Comparison of ENCODE assay signal across 9 cellular contexts in genomic region chr13:20703785-20704458, GRCh38. TPM values are rescaled to one million over a fixed set of nuclear protein-coding genes. Genes with fewer than 3 reads are reported as not detected.
DNase-seq lines count a peak whose midpoint lies in the region; ATAC-seq and TF ChIP-seq lines count a peak whose summit lies in the region.
"Had no signal": no experiment of that assay in that cellular context is flagged by ENCODE, and none has a peak within 500 bp of the region (broad histone marks: within the 10 kb centered on the region; RNA-seq: fewer than 3 reads in every experiment).

No MANE protein-coding gene starts in this region.

- H3K27me3 Mint-ChIP-seq in activated CD4-positive, alpha-beta T cell treated with anti-CD3 and anti-CD28 coated beads, Interleukin-2, amount 10 ng/mL, durations not matched to agents 7 days and 5 days, result peaks cover 36% of the 10 kb centered on the region

- intact Hi-C loops in dorsolateral prefrontal cortex (cut with DNase I), result loop anchor here (2.0 to 10.0 kb wide), 4 partner anchors 137 to 209 kb away; partner anchors contain the start of genes CRYL1 (in 2 of the 2) and IFT88 (in 2 of the 2)

- H3K27ac ChIP-seq in dorsolateral prefrontal cortex, result peak overlapping the region in 37 of 59 donors; percentile 13 to 86 (median 71)

- ATAC-seq in GM18858 (IDR thresholded peaks at IDR 0.05; ENCODE audit: unreplicated experiment), result peak; percentile 90
- ATAC-seq in HG03039 (IDR thresholded peaks at IDR 0.05; ENCODE audit: unreplicated experiment), result peak; percentile 78

- H3K4me3 Mint-ChIP-seq in activated CD4-positive, alpha-beta T cell treated with anti-CD3 and anti-CD28 coated beads, Interleukin-2, amount 10 ng/mL, durations not matched to agents 7 days and 5 days, result no peak overlapping the region

- POLR2A ChIA-PET in activated CD4-positive, alpha-beta T cell treated with anti-CD3 and anti-CD28 coated beads, Interleukin-2, amount 10 ng/mL, durations not matched to agents 7 days and 5 days (lab: Charles Lee), result no interaction called here

- peaks cover 12% of the 10 kb centered on the region for H3K4me1 Mint-ChIP-seq in activated CD4-positive, alpha-beta T cell treated with anti-CD3 and anti-CD28 coated beads, Interleukin-2, amount 10 ng/mL, durations not matched to agents 7 days and 5 days

- H3K4me3 ChIP-seq in AG10803 (ENCODE audit: low read length) (peak overlapping the region; percentile 37), dorsolateral prefrontal cortex (peak overlapping the region in 57 of 59 donors; percentile 21 to 90 (median 52))

- H3K36me3 Mint-ChIP-seq in activated CD4-positive, alpha-beta T cell treated with anti-CD3 and anti-CD28 coated beads, Interleukin-2, amount 10 ng/mL, durations not matched to agents 7 days and 5 days (ENCODE audit: low read depth), result no peaks in the 10 kb centered on the region
- H3K36me3 Mint-ChIP-seq: activated naive CD4-positive, alpha-beta T cell treated with anti-CD3 and anti-CD28 coated beads, Interleukin-2, amount 50 U/mL, for 24 hours had no signal

- H3K27me3 ChIP-seq in dorsolateral prefrontal cortex, result no peaks in the 10 kb centered on the region

- CTCF ChIA-PET in activated CD4-positive, alpha-beta T cell treated with anti-CD3 and anti-CD28 coated beads, Interleukin-2, amount 10 ng/mL, durations not matched to agents 7 days and 5 days (lab: Charles Lee), result interaction anchor here (0.6 to 3.8 kb wide), 9 partner anchors 11 to 221 kb away, joined by 3 to 14 read pairs (median 4); no protein-coding TSS in a partner anchor

- H3K9me3 Mint-ChIP-seq in activated CD4-positive, alpha-beta T cell treated with anti-CD3 and anti-CD28 coated beads, Interleukin-2, amount 10 ng/mL, durations not matched to agents 7 days and 5 days, result no peaks in the 10 kb centered on the region
- H3K9me3 Mint-ChIP-seq: activated naive CD4-positive, alpha-beta T cell treated with anti-CD3 and anti-CD28 coated beads, Interleukin-2, amount 50 U/mL, for 24 hours had no signal

- peak; percentile 43 for TF ChIP-seq CTCF in AG10803 (conservative IDR thresholded peaks at IDR 0.05; ENCODE audit: low read length)
- TF ChIP-seq CTCF in dorsolateral prefrontal cortex (IDR thresholded peaks at IDR 0.05 in 54 of 56, conservative IDR thresholded peaks at IDR 0.05 in 2 of 56; ENCODE audit: low read depth in 1 of 56, partially characterized antibody in 56 of 56), result peak in 45 of 56 donors; percentile 15 to 60 (median 40)

- no peak overlapping the region for H3K27ac Mint-ChIP-seq in activated CD4-positive, alpha-beta T cell treated with anti-CD3 and anti-CD28 coated beads, Interleukin-2, amount 10 ng/mL, durations not matched to agents 7 days and 5 days

- DNase-seq in AG10803 (ENCODE audit: low read depth) (peak; percentile 71), NCI-H510A (lab: John Stamatoyannopoulos, UW) (peak; percentile 73), dorsolateral prefrontal cortex (peak in 9 of 10 donors; percentile 46 to 84 (median 59)), lung microvascular endothelial cell (ENCODE audit: low read depth in 2 of 2) (peak; percentile 88)
- peak; percentile 73 for DNase-seq in activated CD4-positive, alpha-beta T cell treated with anti-CD3 and anti-CD28 coated beads, Interleukin-2, amount 10 ng/mL, durations not matched to agents 7 days and 5 days
- DNase-seq in stimulated activated CD8-positive, alpha-beta memory T cell treated with anti-CD3 and anti-CD28 coated beads, Interleukin-12 subunit alpha, Interleukin-12 subunit beta, amount 100 ng/mL, for 24 hours (ENCODE audit: extremely low read depth), result peak; percentile 44

RNA-seq across cellular contexts. Expression of gene IL17D, which starts 0.4 kb away (rescaled TPM):
- total RNA-seq in activated CD4-positive, alpha-beta T cell treated with anti-CD3 and anti-CD28 coated beads, Interleukin-2, amount 10 ng/mL, durations not matched to agents 7 days and 5 days, result not detected
- total RNA-seq in dorsolateral prefrontal cortex (10 to 100 TPM; 24.8 to 94.2 (median 42.4) TPM), lung microvascular endothelial cell (2.4 and 3.4 TPM in 2 replicates)

Comparison
In these comparisons a context has a peak if more than half of its experiments do, and no peak if none do; other contexts are left out.
1. Peak in every context shown above with its lines: DNase-seq, ATAC-seq, H3K4me3 ChIP-seq and H3K27ac ChIP-seq.